Comparison of ENCODE assay signal across 20 cellular contexts in the genomic region with DNA sequence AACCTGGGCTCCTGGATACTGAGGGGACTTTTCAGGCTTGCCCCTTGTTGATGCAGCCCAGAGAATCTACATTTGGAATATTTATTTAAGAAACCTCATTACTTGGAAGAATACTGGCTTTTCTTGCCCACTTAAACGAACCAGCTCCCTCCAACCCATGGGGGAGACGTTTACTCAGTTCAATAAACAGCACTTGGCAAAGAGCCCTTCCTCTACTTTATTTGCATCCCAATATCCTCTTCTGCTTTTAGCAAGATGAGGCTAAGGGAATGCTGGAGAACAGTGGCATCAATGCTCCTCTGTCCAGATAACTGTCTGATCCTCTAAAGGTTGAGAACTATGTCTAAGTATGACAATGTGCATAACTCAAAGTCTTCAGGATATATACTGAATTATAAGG.
"Had no signal": no experiment of that assay in that cellular context is flagged by ENCODE, and none has a peak within 500 bp of the region (broad histone marks: within the 10 kb centered on the region; RNA-seq: fewer than 3 reads in every experiment).

No MANE protein-coding gene starts in this region.

- H3K27ac ChIP-seq: coronary artery, heart left ventricle, neutrophil, psoas muscle, spleen, testis had no signal

- H3K36me3 ChIP-seq: heart left ventricle, neutrophil, spleen had no signal

- DNase-seq: activated CD4-positive, alpha-beta memory T cell treated with anti-CD3 and anti-CD28 coated beads, Interleukin-2, amount 10 ng/mL, durations not matched to agents 7 days and 5 days; activated CD4-positive, alpha-beta T cell treated with anti-CD3 and anti-CD28 coated beads for 1 hour; activated gamma-delta T cell treated with Interleukin-2 at 50 U/mL for 16 hours; activated naive CD8-positive, alpha-beta T cell treated with anti-CD3 and anti-CD28 coated beads, Interleukin-2, amount 10 ng/mL, durations not matched to agents 7 days and 5 days; activated T-cell treated with anti-CD3 and anti-CD28 coated beads, Interleukin-2, amount 50 U/mL, for 72 hours; aorta; effector CD8-positive, alpha-beta T cell; heart left ventricle; left ventricle myocardium superior; naive B cell; psoas muscle; spleen; stimulated activated CD4-positive, alpha-beta T cell treated with anti-CD3 and anti-CD28 coated beads, Interleukin-1b, Interleukin-23, amount 100 ng/mL, for 48 hours; stimulated activated naive CD4-positive, alpha-beta T cell treated with Interleukin-2 at 50 U/mL for 16 hours; SW 1271; testis had no signal

- ATAC-seq: activated T-cell treated with anti-CD3 and anti-CD28 coated beads, Interleukin-2, amount 50 U/mL, for 72 hours; heart left ventricle; left ventricle myocardium superior; psoas muscle; sciatic nerve had no signal

- H3K27me3 ChIP-seq: heart left ventricle, neutrophil, spleen, testis had no signal

- H3K36me3 Mint-ChIP-seq: activated naive CD8-positive, alpha-beta T cell treated with anti-CD3 and anti-CD28 coated beads, Interleukin-2, amount 10 ng/mL, durations not matched to agents 7 days and 5 days; naive B cell had no signal

- H3K4me1 ChIP-seq: psoas muscle, spleen, testis had no signal

- H3K27me3 Mint-ChIP-seq: activated naive CD8-positive, alpha-beta T cell treated with anti-CD3 and anti-CD28 coated beads, Interleukin-2, amount 10 ng/mL, durations not matched to agents 7 days and 5 days had no signal

- H3K27ac Mint-ChIP-seq: activated CD4-positive, alpha-beta memory T cell treated with anti-CD3 and anti-CD28 coated beads, Interleukin-2, amount 10 ng/mL, durations not matched to agents 7 days and 5 days; activated naive CD8-positive, alpha-beta T cell treated with anti-CD3 and anti-CD28 coated beads, Interleukin-2, amount 10 ng/mL, durations not matched to agents 7 days and 5 days; activated T-cell treated with anti-CD3 and anti-CD28 coated beads, Interleukin-2, amount 50 U/mL, for 72 hours; naive B cell; T-helper 2 cell treated with Interferon-gamma antibody and Interleukin-4, amounts not matched to agents 5 μg/mL and 100 μg/mL, for 36 hours had no signal

- H3K4me1 Mint-ChIP-seq: activated CD4-positive, alpha-beta memory T cell treated with anti-CD3 and anti-CD28 coated beads, Interleukin-2, amount 10 ng/mL, durations not matched to agents 7 days and 5 days; naive B cell had no signal

- H3K4me3 Mint-ChIP-seq: activated CD4-positive, alpha-beta memory T cell treated with anti-CD3 and anti-CD28 coated beads, Interleukin-2, amount 10 ng/mL, durations not matched to agents 7 days and 5 days; activated naive CD8-positive, alpha-beta T cell treated with anti-CD3 and anti-CD28 coated beads, Interleukin-2, amount 10 ng/mL, durations not matched to agents 7 days and 5 days; activated T-cell treated with anti-CD3 and anti-CD28 coated beads, Interleukin-2, amount 50 U/mL, for 72 hours; naive B cell; T-helper 2 cell treated with Interferon-gamma antibody and Interleukin-4, amounts not matched to agents 5 μg/mL and 100 μg/mL, for 36 hours had no signal

- H3K9me3 ChIP-seq: heart left ventricle, neutrophil, psoas muscle, spleen, testis had no signal

- H3K9me3 Mint-ChIP-seq: activated CD4-positive, alpha-beta memory T cell treated with anti-CD3 and anti-CD28 coated beads, Interleukin-2, amount 10 ng/mL, durations not matched to agents 7 days and 5 days; activated naive CD8-positive, alpha-beta T cell treated with anti-CD3 and anti-CD28 coated beads, Interleukin-2, amount 10 ng/mL, durations not matched to agents 7 days and 5 days; activated T-cell treated with anti-CD3 and anti-CD28 coated beads, Interleukin-2, amount 50 U/mL, for 72 hours; naive B cell; T-helper 2 cell treated with Interferon-gamma antibody and Interleukin-4, amounts not matched to agents 5 μg/mL and 100 μg/mL, for 36 hours had no signal

- H3K4me3 ChIP-seq: coronary artery, heart left ventricle, psoas muscle, spleen, testis had no signal
